8 cellular contexts compared by ENCODE assay signal in genomic region chr14:52950410-52950897, GRCh38. TPM values are rescaled to one million over a fixed set of nuclear protein-coding genes. Genes with fewer than 3 reads are reported as not detected.
A peak's percentile ranks its signal among the peaks of the same experiment; 100 is the strongest.
DNase-seq lines count a peak whose midpoint lies in the region; ATAC-seq and TF ChIP-seq lines count a peak whose summit lies in the region.

No MANE protein-coding gene starts in this region.

- no peaks in the 10 kb centered on the region for H3K36me3 ChIP-seq in CD8-positive, alpha-beta T cell (ENCODE audit: insufficient read depth, low read length)
- H3K36me3 ChIP-seq in neuron (ENCODE audit: insufficient read depth, low read length): peaks cover 9% of the 10 kb centered on the region

- no peaks in the 10 kb centered on the region for H3K9me3 ChIP-seq in CD8-positive, alpha-beta T cell (ENCODE audit: low read length)
- no peaks in the 10 kb centered on the region for H3K9me3 ChIP-seq in neuron (ENCODE audit: low read length)

- peak; percentile 43 for ATAC-seq in CD8-positive, alpha-beta T cell
- peak; percentile 41 for ATAC-seq in GM21723 (IDR thresholded peaks at IDR 0.05; ENCODE audit: unreplicated experiment)
- no peak for ATAC-seq in GM18520 (IDR thresholded peaks at IDR 0.05; ENCODE audit: unreplicated experiment)
- no peak for ATAC-seq in GM21526 (IDR thresholded peaks at IDR 0.05; ENCODE audit: low FRiP score, unreplicated experiment)

- H3K36me3 Mint-ChIP-seq in CD8-positive, alpha-beta T cell: no peaks in the 10 kb centered on the region
- H3K36me3 Mint-ChIP-seq in activated naive CD4-positive, alpha-beta T cell treated with anti-CD3 and anti-CD28 coated beads for 36 hours (ENCODE audit: low read depth): no peaks in the 10 kb centered on the region

- CTCF ChIA-PET in CD8-positive, alpha-beta T cell (lab: Charles Lee): interaction anchor here (3.3 kb wide), 1 partner anchor 11 kb away, joined by 15 read pairs; no protein-coding TSS in a partner anchor
- CTCF ChIA-PET in activated naive CD4-positive, alpha-beta T cell treated with anti-CD3 and anti-CD28 coated beads for 36 hours (lab: Charles Lee): no interaction called here

- peak overlapping the region; percentile 59 for H3K4me3 ChIP-seq in CD8-positive, alpha-beta T cell (ENCODE audit: low read depth, low read length)
- H3K4me3 ChIP-seq in neuron (ENCODE audit: low read length): peak overlapping the region; percentile 65

- TF ChIP-seq CTCF in CD8-positive, alpha-beta T cell (IDR thresholded peaks at IDR 0.05): no peak

- H2AFZ ChIP-seq in neuron (ENCODE audit: low read depth, low read length): peak overlapping the region; percentile 55

- no peaks in the 10 kb centered on the region for H3K9me3 Mint-ChIP-seq in CD8-positive, alpha-beta T cell
- H3K9me3 Mint-ChIP-seq in activated naive CD4-positive, alpha-beta T cell treated with anti-CD3 and anti-CD28 coated beads for 36 hours: no peaks in the 10 kb centered on the region

- peaks cover 47% of the 10 kb centered on the region for H3K27me3 Mint-ChIP-seq in CD8-positive, alpha-beta T cell (ENCODE audit: low read depth)
- H3K27me3 Mint-ChIP-seq in activated naive CD4-positive, alpha-beta T cell treated with anti-CD3 and anti-CD28 coated beads for 36 hours (ENCODE audit: low read depth): peaks cover 51% of the 10 kb centered on the region

- H3K4me3 Mint-ChIP-seq in CD8-positive, alpha-beta T cell: peak overlapping the region; percentile 81
- H3K4me3 Mint-ChIP-seq in activated naive CD4-positive, alpha-beta T cell treated with anti-CD3 and anti-CD28 coated beads for 36 hours: peak overlapping the region; percentile 83

- POLR2A ChIA-PET in CD8-positive, alpha-beta T cell (lab: Charles Lee): interaction anchor here (1.6 kb wide), 1 partner anchor 9 kb away, joined by 3 read pairs; no protein-coding TSS in a partner anchor

- peaks cover 20% of the 10 kb centered on the region for H3K4me1 ChIP-seq in CD8-positive, alpha-beta T cell (ENCODE audit: insufficient read depth, low read length)
- H3K4me1 ChIP-seq in neuron (ENCODE audit: insufficient read depth, low read length): peaks cover 25% of the 10 kb centered on the region

- peaks cover 29% of the 10 kb centered on the region for H3K27me3 ChIP-seq in CD8-positive, alpha-beta T cell (ENCODE audit: insufficient read depth, low read length)
- H3K27me3 ChIP-seq in neuron (ENCODE audit: insufficient read depth, low read length): no peaks in the 10 kb centered on the region

- peaks cover 20% of the 10 kb centered on the region for H3K4me1 Mint-ChIP-seq in CD8-positive, alpha-beta T cell (ENCODE audit: low read depth)
- H3K4me1 Mint-ChIP-seq in activated naive CD4-positive, alpha-beta T cell treated with anti-CD3 and anti-CD28 coated beads for 36 hours (ENCODE audit: low read depth): peaks cover 31% of the 10 kb centered on the region

- no peak overlapping the region for H3K27ac ChIP-seq in CD8-positive, alpha-beta T cell (ENCODE audit: low read depth, low read length)

- H3K27ac Mint-ChIP-seq in CD8-positive, alpha-beta T cell: no peak overlapping the region
- H3K27ac Mint-ChIP-seq in activated naive CD4-positive, alpha-beta T cell treated with anti-CD3 and anti-CD28 coated beads for 36 hours: no peak overlapping the region

- intact Hi-C loops in CD8-positive, alpha-beta T cell (cut with DNase I, micrococcal nuclease): loop anchor here in 1 of 2 experiments (2.0 kb wide), 1 partner anchor 32 kb away; no protein-coding TSS in a partner anchor
- intact Hi-C loops in activated naive CD4-positive, alpha-beta T cell treated with anti-CD3 and anti-CD28 coated beads for 36 hours (cut with micrococcal nuclease): loop anchor here (1.0 to 5.0 kb wide), 2 partner anchors 32 to 398 kb away; partner anchors contain the start of genes GPR137C and TXNDC16

- DNase-seq in CD8-positive, alpha-beta T cell: peak in 4 of 7 experiments; percentile 13 to 54 (median 20)
- peak; percentile 44 to 54 for DNase-seq in NCI-H446 (lab: John Stamatoyannopoulos, UW)
- peak; percentile 20 for DNase-seq in activated naive CD4-positive, alpha-beta T cell treated with anti-CD3 and anti-CD28 coated beads for 36 hours
- peak; percentile 67 for DNase-seq in globus pallidus (ENCODE audit: low spot score)

RNA-seq across cellular contexts. Expression of gene FERMT2, which starts 0.4 kb away (rescaled TPM):
- total RNA-seq in CD8-positive, alpha-beta T cell: not detected
- 1 to 10 TPM; 2.8 to 3.0 TPM for total RNA-seq in activated naive CD4-positive, alpha-beta T cell treated with anti-CD3 and anti-CD28 coated beads for 36 hours

Comparison
In these comparisons a context has a peak if more than half of its experiments do, and no peak if none do; other contexts are left out.
1. ATAC-seq: peak in CD8-positive, alpha-beta T cell (single experiment) and GM21723 (single experiment); none in GM18520 (single experiment) and GM21526 (single experiment).
2. Peak in every context shown above with its lines, with median percentiles within 50 percentile points of each other: DNase-seq.